Comparison of ENCODE assay signal across 8 cellular contexts in genomic region chr1:26234644-26235384, GRCh38. TPM values are rescaled to one million over a fixed set of nuclear protein-coding genes. Genes with fewer than 3 reads are reported as not detected.
DNase-seq lines count a peak whose midpoint lies in the region; ATAC-seq, FAIRE-seq and TF ChIP-seq lines count a peak whose summit lies in the region.

No MANE protein-coding gene starts in this region.

- POLR2A ChIA-PET in A549 (lab: Yijun Ruan, JAX) = interaction anchor here (0.6 to 1.3 kb wide), 4 partner anchors 14 to 80 kb away, joined by 3 to 15 read pairs (median 6); partner anchors contain the start of genes SH3BGRL3 and ZNF593

- TF ChIP-seq CTCF in A549 (IDR thresholded peaks at IDR 0.05) = no peak; the same call in 1 of the 3 replicates

- H3K9me3 Mint-ChIP-seq in activated T-cell treated with anti-CD3 and anti-CD28 coated beads, Interleukin-2, amount 50 U/mL, for 24 hours = no peaks in the 10 kb centered on the region

- peaks cover 50% of the 10 kb centered on the region for H3K4me1 ChIP-seq in A549
- 0 out of 2 replicates have a peak, but pooled peaks cover 4% of the 10 kb centered on the region for H3K4me1 ChIP-seq in HUES64 (ENCODE audit: insufficient read depth, low read length)

- no peak for FAIRE-seq in A549 (lab: Jason Lieb, UNC)

- ATAC-seq in A549 (peak; percentile 8 to 41; a peak in 4 of 6 replicates), GM21390 (IDR thresholded peaks at IDR 0.05; ENCODE audit: unreplicated experiment) (no peak)

- CTCF ChIA-PET in A549 (lab: Yijun Ruan, JAX) = interaction anchor here (0.5 to 5.2 kb wide), 38 partner anchors 10 to 1546 kb away, joined by 3 to 33 read pairs (median 6); partner anchors contain the start of genes C1orf232, CATSPER4, CNKSR1 and SH3BGRL3

- no peaks in the 10 kb centered on the region for H3K27me3 Mint-ChIP-seq in activated T-cell treated with anti-CD3 and anti-CD28 coated beads, Interleukin-2, amount 50 U/mL, for 24 hours

- peaks cover 12% of the 10 kb centered on the region; the same call in 1 of the 2 replicates for H3K36me3 ChIP-seq in HUES64 (ENCODE audit: insufficient read depth, low read length)

- H3K9ac ChIP-seq in HUES64 (ENCODE audit: low read depth, low read length) = peak overlapping the region; percentile 83

- H3K4me3 ChIP-seq in A549 (peak overlapping the region; percentile 69), HUES64 (ENCODE audit: low read length) (peak overlapping the region; percentile 95)

- 0 out of 2 replicates have a peak, but pooled peaks cover 6% of the 10 kb centered on the region for H3K27me3 ChIP-seq in HUES64 (ENCODE audit: insufficient read depth, low read length)

- H3K4me3 Mint-ChIP-seq in activated T-cell treated with anti-CD3 and anti-CD28 coated beads, Interleukin-2, amount 50 U/mL, for 24 hours = peak overlapping the region; percentile 96

- peak; percentile 27 to 28 for DNase-seq in A549 (ENCODE audit: low read depth in 1 of 2, low spot score in 1 of 2)
- peak; percentile 8 for DNase-seq in GF-D8 (lab: John Stamatoyannopoulos, UW)
- DNase-seq in activated T-cell treated with anti-CD3 and anti-CD28 coated beads, Interleukin-2, amount 50 U/mL, for 24 hours = no peak
- DNase-seq in glomerular visceral epithelial cell (ENCODE audit: extremely low spot score) = peak; percentile 24
- peak; percentile 37 for DNase-seq in pons (ENCODE audit: low spot score)
- no peak for DNase-seq in GDM1 (lab: John Stamatoyannopoulos, UW)

- TF ChIP-seq RAD21 in A549 (conservative IDR thresholded peaks at IDR 0.05 in 1 of 2, IDR thresholded peaks at IDR 0.05 in 1 of 2) = no peak

- H3K27ac Mint-ChIP-seq in activated T-cell treated with anti-CD3 and anti-CD28 coated beads, Interleukin-2, amount 50 U/mL, for 24 hours = peak overlapping the region; percentile 89

- no peak for TF ChIP-seq POLR2A in A549 (IDR thresholded peaks at IDR 0.05; ENCODE audit: low read length)

- TF ChIP-seq EP300 in A549 (IDR thresholded peaks at IDR 0.05) = no peak

- H3K36me3 Mint-ChIP-seq in activated T-cell treated with anti-CD3 and anti-CD28 coated beads, Interleukin-2, amount 50 U/mL, for 24 hours (ENCODE audit: low read depth) = peaks cover 45% of the 10 kb centered on the region

- 2% methylated on average over 16 of the region's 30 CpGs for WGBS in A549 (ENCODE audit: missing lambda C conversion rate)
- 3% methylated on average over 28 of the region's 30 CpGs for WGBS in HUES64

- peak overlapping the region; percentile 93 for H3K4me2 ChIP-seq in A549

- H3K9me3 ChIP-seq in A549 (no peaks in the 10 kb centered on the region), HUES64 (ENCODE audit: insufficient read depth, low read depth, low read length) (no peaks in the 10 kb centered on the region)

- H3K27ac ChIP-seq in A549 = peak overlapping the region; percentile 77 to 92
- H3K27ac ChIP-seq in HUES64 (ENCODE audit: low read depth, low read length) = peak overlapping the region; percentile 5

- peaks cover 41% of the 10 kb centered on the region for H3K4me1 Mint-ChIP-seq in activated T-cell treated with anti-CD3 and anti-CD28 coated beads, Interleukin-2, amount 50 U/mL, for 24 hours (ENCODE audit: low read depth)

TF ChIP-seq in A549, 52 proteins besides CTCF, POLR2A, EP300 and RAD21:
- TF ChIP-seq HEYL (CRISPR knock-in tag; IDR thresholded peaks at IDR 0.05) = no peak
- no peak for TF ChIP-seq NPAS2 (CRISPR knock-in tag; IDR thresholded peaks at IDR 0.05; ENCODE audit: borderline replicate concordance)
- TF ChIP-seq MYC (IDR thresholded peaks at IDR 0.05; ENCODE audit: borderline replicate concordance, low read length) = no peak
- TF ChIP-seq HOXB5 (CRISPR knock-in tag; IDR thresholded peaks at IDR 0.05) = no peak
- no peak for TF ChIP-seq NFE2L2 (conservative IDR thresholded peaks at IDR 0.05; ENCODE audit: low read length)
- TF ChIP-seq JUNB (IDR thresholded peaks at IDR 0.05) = no peak
- no peak for TF ChIP-seq TP53 (CRISPR knock-in tag; IDR thresholded peaks at IDR 0.05)
- TF ChIP-seq KDM1A (IDR thresholded peaks at IDR 0.05; ENCODE audit: low read depth) = no peak
- no peak for TF ChIP-seq MAFK (IDR thresholded peaks at IDR 0.05; ENCODE audit: partially characterized antibody)
- TF ChIP-seq CHD4 (IDR thresholded peaks at IDR 0.05; ENCODE audit: borderline replicate concordance) = no peak
TF ChIP-seq in A549: peak in this region for 0.

RNA-seq across cellular contexts. Expression of gene CEP85, which starts 0.8 kb away (rescaled TPM):
- polyA plus RNA-seq in A549 (2011; rRNA removed) (21.1 and 25.6 TPM in 2 replicates), A549 (2017; fragmentation: RNase III; extraction: RNeasy Plus Mini Kit Qiagen cat#74134 plus additional on column Dnase treatment) (13.0 to 13.6 TPM (median 13.5 TPM) in 3 replicates)
- polyA plus RNA-seq in A549 (2012; cell fraction: cytosol; rRNA removed) = 14.1 and 18.3 TPM in 2 replicates
- polyA plus RNA-seq in A549 (2012; cell fraction: nucleus; rRNA removed) = 43.4 and 56.7 TPM in 2 replicates
- polyA minus RNA-seq in A549 (2011; rRNA and poly(A)+ RNA removed) = 22.7 and 25.2 TPM in 2 replicates
- polyA plus RNA-seq in HUES64 (2013, experiment 1 of 2) = 24.1 TPM
- 26.1 TPM for polyA plus RNA-seq in HUES64 (2013, experiment 2 of 2)

RNA-seq across cellular contexts. Expression of gene CATSPER4, which starts 44.4 kb away (rescaled TPM):
- not detected in 2 replicates for polyA plus RNA-seq in A549 (2011; rRNA removed)
- not detected in 2 replicates for polyA plus RNA-seq in A549 (2012; cell fraction: cytosol; rRNA removed)
- polyA plus RNA-seq in A549 (2012; cell fraction: nucleus; rRNA removed) = not detected in 2 replicates
- polyA plus RNA-seq in A549 (2017; fragmentation: RNase III; extraction: RNeasy Plus Mini Kit Qiagen cat#74134 plus additional on column Dnase treatment) = not detected in 3 replicates
- not detected in 2 replicates for polyA minus RNA-seq in A549 (2011; rRNA and poly(A)+ RNA removed)
- polyA plus RNA-seq in HUES64 (2013, experiment 1 of 2) = not detected
- 0.13 TPM for polyA plus RNA-seq in HUES64 (2013, experiment 2 of 2)

RNA-seq across cellular contexts. Expression of gene SH3BGRL3, which starts 45.1 kb away (rescaled TPM):
- polyA plus RNA-seq in A549 (2011; rRNA removed) (36.1 and 38.7 TPM in 2 replicates), A549 (2017; fragmentation: RNase III; extraction: RNeasy Plus Mini Kit Qiagen cat#74134 plus additional on column Dnase treatment) (66.1 to 87.2 TPM (median 78.6 TPM) in 3 replicates)
- 53.4 and 58.3 TPM in 2 replicates for polyA plus RNA-seq in A549 (2012; cell fraction: cytosol; rRNA removed)
- polyA plus RNA-seq in A549 (2012; cell fraction: nucleus; rRNA removed) = 22.1 and 24.6 TPM in 2 replicates
- 62.7 and 71.2 TPM in 2 replicates for polyA minus RNA-seq in A549 (2011; rRNA and poly(A)+ RNA removed)
- polyA plus RNA-seq in HUES64 (2013, experiment 1 of 2) = 126 TPM
- polyA plus RNA-seq in HUES64 (2013, experiment 2 of 2) = 173 TPM

RNA-seq across cellular contexts. Expression of gene CNKSR1, which starts 57.5 kb away (rescaled TPM):
- polyA plus RNA-seq in A549 (2011; rRNA removed) = 0.32 and 0.60 TPM in 2 replicates
- 0.57 and 0.69 TPM in 2 replicates for polyA plus RNA-seq in A549 (2012; cell fraction: cytosol; rRNA removed)
- polyA plus RNA-seq in A549 (2012; cell fraction: nucleus; rRNA removed) = 3.3 and 4.7 TPM in 2 replicates
- polyA plus RNA-seq in A549 (2017; fragmentation: RNase III; extraction: RNeasy Plus Mini Kit Qiagen cat#74134 plus additional on column Dnase treatment) = 0.17 to 0.84 TPM (median 0.34 TPM) in 3 replicates
- 0.49 and 0.95 TPM in 2 replicates for polyA minus RNA-seq in A549 (2011; rRNA and poly(A)+ RNA removed)
- 4.5 TPM for polyA plus RNA-seq in HUES64 (2013, experiment 1 of 2)
- polyA plus RNA-seq in HUES64 (2013, experiment 2 of 2) = 6.7 TPM

Comparison
In these comparisons a context has a peak if more than half of its experiments do, and no peak if none do; other contexts are left out.
1. DNase-seq: peak in A549 (2 of 2), GF-D8 (single experiment), glomerular visceral epithelial cell (single experiment) and pons (single experiment); none in activated T-cell treated with anti-CD3 and anti-CD28 coated beads, Interleukin-2, amount 50 U/mL, for 24 hours (single experiment) and GDM1 (single experiment).